Comparison of ENCODE assay signal across 11 cellular contexts in genomic region chr11:63764712-63765631, GRCh38. TPM values are rescaled to one million over a fixed set of nuclear protein-coding genes. Genes with fewer than 3 reads are reported as not detected.
DNase-seq lines count a peak whose midpoint lies in the region; ATAC-seq and TF ChIP-seq lines count a peak whose summit lies in the region.
"Had no signal": no experiment of that assay in that cellular context is flagged by ENCODE, and none has a peak within 500 bp of the region (broad histone marks: within the 10 kb centered on the region; RNA-seq: fewer than 3 reads in every experiment).

No MANE protein-coding gene starts in this region.

- H3K4me1 ChIP-seq in left ventricle myocardium inferior, result peaks cover 73% of the 10 kb centered on the region
- peaks cover 41% of the 10 kb centered on the region for H3K4me1 ChIP-seq in mucosa of descending colon (ENCODE audit: low read depth)

- H3K4me3 ChIP-seq in left ventricle myocardium inferior (no peak overlapping the region), mucosa of descending colon (no peak overlapping the region), MG63 (no peak overlapping the region)

- H3K27ac Mint-ChIP-seq in dendritic cell treated with granulocyte-macrophage colony-stimulating factor and Interleukin-4, amounts not matched to agents 40 ng/mL and 50 ng/mL, for 4 days, result peak overlapping the region; percentile 43

- no peak for DNase-seq in left ventricle myocardium inferior
- no peak for DNase-seq in cardiac septum (ENCODE audit: low spot score)
- peak; percentile 60 to 70 (median 68) for DNase-seq in mucosa of descending colon
- no peak for DNase-seq in activated naive CD4-positive, alpha-beta T cell treated with Interleukin-2 at 50 U/mL for 16 hours
- no peak for DNase-seq in activated naive CD4-positive, alpha-beta T cell (lab: John Stamatoyannopoulos, UW)
- DNase-seq in activated CD4-positive, CD25-positive, alpha-beta regulatory T cell (lab: John Stamatoyannopoulos, UW), result no peak
- no peak for DNase-seq in MG63
- DNase-seq: NCI-H1436 treated with DMSO at 0.1 percent for 48 hours, T-helper 9 cell had no signal

- peaks cover 13% of the 10 kb centered on the region for H3K27me3 Mint-ChIP-seq in dendritic cell treated with granulocyte-macrophage colony-stimulating factor and Interleukin-4, amounts not matched to agents 40 ng/mL and 50 ng/mL, for 4 days

- H3K27ac ChIP-seq in left ventricle myocardium inferior (replicated peaks), result peak overlapping the region; percentile 16
- H3K27ac ChIP-seq: HL-60 had no signal

- H3K36me3 ChIP-seq in left ventricle myocardium inferior, result no peaks in the 10 kb centered on the region
- H3K36me3 ChIP-seq in mucosa of descending colon (ENCODE audit: low read depth), result no peaks in the 10 kb centered on the region
- H3K36me3 ChIP-seq in MG63, result peaks cover 11% of the 10 kb centered on the region

- H3K4me1 Mint-ChIP-seq in dendritic cell treated with granulocyte-macrophage colony-stimulating factor and Interleukin-4, amounts not matched to agents 40 ng/mL and 50 ng/mL, for 4 days (ENCODE audit: low read depth), result peaks cover 23% of the 10 kb centered on the region

- H3K9me3 Mint-ChIP-seq in dendritic cell treated with granulocyte-macrophage colony-stimulating factor and Interleukin-4, amounts not matched to agents 40 ng/mL and 50 ng/mL, for 4 days, result no peaks in the 10 kb centered on the region

- no peak overlapping the region for H3K4me3 Mint-ChIP-seq in dendritic cell treated with granulocyte-macrophage colony-stimulating factor and Interleukin-4, amounts not matched to agents 40 ng/mL and 50 ng/mL, for 4 days

- peaks cover 17% of the 10 kb centered on the region for H3K36me3 Mint-ChIP-seq in dendritic cell treated with granulocyte-macrophage colony-stimulating factor and Interleukin-4, amounts not matched to agents 40 ng/mL and 50 ng/mL, for 4 days (ENCODE audit: low read depth)

- peak; percentile 60 for ATAC-seq in mucosa of descending colon

- TF ChIP-seq CTCF in left ventricle myocardium inferior (IDR thresholded peaks at IDR 0.05; ENCODE audit: borderline replicate concordance) (no peak), mucosa of descending colon (IDR thresholded peaks at IDR 0.05) (no peak)

- intact Hi-C loops in left ventricle myocardium inferior (cut with micrococcal nuclease) (no loop called here), cardiac septum (cut with DNase I) (loop anchor here (5.0 to 10.0 kb wide), 3 partner anchors 47 to 380 kb away; partner anchors contain the start of genes NAA40 and SPINDOC), mucosa of descending colon (cut with DNase I, micrococcal nuclease) (no loop called here)
- intact Hi-C loops in dendritic cell treated with granulocyte-macrophage colony-stimulating factor and Interleukin-4, amounts not matched to agents 40 ng/mL and 50 ng/mL, for 4 days (cut with micrococcal nuclease), result loop anchor here (5.0 to 10.0 kb wide), 2 partner anchors 70 to 377 kb away; partner anchors contain the start of gene MARK2

- H3K9me3 ChIP-seq in left ventricle myocardium inferior (replicated peaks) (no peaks in the 10 kb centered on the region), mucosa of descending colon (no peaks in the 10 kb centered on the region), MG63 (no peaks in the 10 kb centered on the region)

- no peaks in the 10 kb centered on the region for H3K27me3 ChIP-seq in left ventricle myocardium inferior (ENCODE audit: low read depth)
- no peaks in the 10 kb centered on the region for H3K27me3 ChIP-seq in MG63

RNA-seq across cellular contexts. Expression of gene ZFTA, which starts 3.6 kb away (rescaled TPM):
- total RNA-seq in left ventricle myocardium inferior, result 11.5 TPM
- 14.3 TPM for total RNA-seq in cardiac septum
- total RNA-seq in mucosa of descending colon, result 10 to 100 TPM in 1 of 3 donors, 1 to 10 TPM in 2; 4.8 to 27.1 (median 5.4) TPM
- 5.1 and 8.6 TPM in 2 replicates for total RNA-seq in MG63 (2014; rRNA removed; shearing (Covaris generic); ENCODE audit: low replicate concordance)

RNA-seq across cellular contexts. Expression of gene SPINDOC, which starts 48.3 kb away (rescaled TPM):
- total RNA-seq in left ventricle myocardium inferior (14.0 TPM), cardiac septum (14.0 TPM), mucosa of descending colon (10 to 100 TPM in 1 of 3 donors, 1 to 10 TPM in 2; 5.8 to 22.3 (median 7.0) TPM)
- total RNA-seq in MG63 (2014; rRNA removed; shearing (Covaris generic); ENCODE audit: low replicate concordance), result 15.1 and 26.2 TPM in 2 replicates

Comparison
In these comparisons a context has a peak if more than half of its experiments do, and no peak if none do; other contexts are left out.
1. intact Hi-C loops: an anchor here in cardiac septum (5.0 to 10.0 kb wide) and dendritic cell treated with granulocyte-macrophage colony-stimulating factor and Interleukin-4, amounts not matched to agents 40 ng/mL and 50 ng/mL, for 4 days (5.0 to 10.0 kb wide); none called in left ventricle myocardium inferior and mucosa of descending colon.
2. DNase-seq: peak in mucosa of descending colon (3 of 3); none in left ventricle myocardium inferior (single experiment), cardiac septum (single experiment), activated naive CD4-positive, alpha-beta T cell treated with Interleukin-2 at 50 U/mL for 16 hours (single experiment), activated naive CD4-positive, alpha-beta T cell (0 of 4), activated CD4-positive, CD25-positive, alpha-beta regulatory T cell (0 of 4) and MG63 (single experiment).